Comparison of ENCODE assay signal across 6 cellular contexts in genomic region chr16:68267612-68268405, GRCh38. TPM values are rescaled to one million over a fixed set of nuclear protein-coding genes. Genes with fewer than 3 reads are reported as not detected.
DNase-seq lines count a peak whose midpoint lies in the region; ATAC-seq and TF ChIP-seq lines count a peak whose summit lies in the region.

No MANE protein-coding gene starts in this region.

- peaks cover 0 to 26% (median 2%) of the 10 kb centered on the region in 9 donors for H3K36me3 ChIP-seq in heart left ventricle
- H3K36me3 ChIP-seq in thyroid gland: no peaks in the 10 kb centered on the region

- TF ChIP-seq POLR2A in heart left ventricle (IDR thresholded peaks at IDR 0.05) (no peak), thyroid gland (IDR thresholded peaks at IDR 0.05) (no peak)

- H3K27ac ChIP-seq in heart left ventricle (peak overlapping the region in 11 of 12 donors; percentile 13 to 100 (median 94)), thyroid gland (peak overlapping the region; percentile 40 to 99 (median 47))

- DNase-seq in heart left ventricle (no peak), left cardiac atrium (no peak), astrocyte of the hippocampus (ENCODE audit: low read depth, low spot score) (peak; percentile 40), thyroid gland (peak; percentile 69 to 70), DMS53 (lab: John Stamatoyannopoulos, UW) (no peak)
- DNase-seq in stimulated activated CD4-positive, alpha-beta T cell treated with anti-CD3 and anti-CD28 coated beads, Interleukin-12 subunit alpha, Interleukin-12 subunit beta, amount 100 ng/mL, for 4 hours: no peak

- intact Hi-C loops in heart left ventricle (cut with DNase I) (loop anchor here in 1 of 10 donors (1.0 kb wide), 1 partner anchor 13 kb away; no protein-coding TSS in a partner anchor), left cardiac atrium (cut with DNase I) (loop anchor here in 1 of 2 donors (5.0 kb wide), 1 partner anchor 44 kb away; the partner anchor contains the start of genes PRMT7 and SLC7A6OS), thyroid gland (cut with DNase I) (no loop called here)

- H3K4me1 ChIP-seq in heart left ventricle (peaks cover 0 to 82% (median 47%) of the 10 kb centered on the region in 12 donors), thyroid gland (peaks cover 53 to 79% of the 10 kb centered on the region in 2 donors)

- no peak for TF ChIP-seq CTCF in heart left ventricle (IDR thresholded peaks at IDR 0.05)
- TF ChIP-seq CTCF in thyroid gland (IDR thresholded peaks at IDR 0.05): no peak

- WGBS in heart left ventricle, 4 donors: 54 to 69% (median 61%) methylated on average over 6 of the region's 6 CpGs
- 41 to 54% methylated on average over 6 of the region's 6 CpGs for WGBS in thyroid gland, 2 donors

- H3K9me3 ChIP-seq in heart left ventricle (no peaks in the 10 kb centered on the region), thyroid gland (no peaks in the 10 kb centered on the region)

- ATAC-seq in heart left ventricle (no peak), left cardiac atrium (no peak)

- H3K27me3 ChIP-seq in heart left ventricle (no peaks in the 10 kb centered on the region), thyroid gland (no peaks in the 10 kb centered on the region)

- H3K4me3 ChIP-seq in heart left ventricle (peak overlapping the region in 2 of 12 donors; percentile 6 to 32), thyroid gland (replicated peaks in 1 of 3) (no peak overlapping the region)

RNA-seq across cellular contexts. Expression of gene SLC7A6, which starts 3.5 kb away (rescaled TPM):
- 10 to 100 TPM; 32.7 to 76.0 (median 45.1) TPM for total RNA-seq in heart left ventricle
- 10 to 100 TPM; 45.6 to 50.5 TPM for polyA plus RNA-seq in heart left ventricle
- total RNA-seq in left cardiac atrium: 10 to 100 TPM; 33.0 to 51.6 TPM
- total RNA-seq in thyroid gland: 100 to 1,000 TPM in 1 of 4 donors, 10 to 100 TPM in 3; 73.1 to 116 (median 85.7) TPM

RNA-seq across cellular contexts. Expression of gene PLA2G15, which starts 22.6 kb away (rescaled TPM):
- 10 to 100 TPM; 27.3 to 68.0 (median 45.4) TPM for total RNA-seq in heart left ventricle
- 10 to 100 TPM; 25.8 to 66.6 TPM for polyA plus RNA-seq in heart left ventricle
- 10 to 100 TPM; 20.5 to 27.4 TPM for total RNA-seq in left cardiac atrium
- total RNA-seq in thyroid gland: 10 to 100 TPM; 20.8 to 40.3 (median 38.4) TPM

RNA-seq across cellular contexts. Expression of gene ESRP2, which starts 31.9 kb away (rescaled TPM):
- total RNA-seq in heart left ventricle (1 to 10 TPM in 2 of 9 donors, under 1 TPM in 6, not detected in 1; 0.15 to 1.9 (median 0.63) TPM), left cardiac atrium (under 1 TPM; 0.32 to 0.42 TPM), thyroid gland (10 to 100 TPM; 42.9 to 86.9 (median 50.5) TPM)
- polyA plus RNA-seq in heart left ventricle: under 1 TPM; 0.30 to 0.33 TPM

RNA-seq across cellular contexts. Expression of gene SLC7A6OS, which starts 42.9 kb away (rescaled TPM):
- 10 to 100 TPM in 6 of 9 donors, 1 to 10 TPM in 3; 8.1 to 16.2 (median 11.2) TPM for total RNA-seq in heart left ventricle
- 1 to 10 TPM; 9.6 to 9.9 TPM for polyA plus RNA-seq in heart left ventricle
- total RNA-seq in left cardiac atrium: 10 to 100 TPM; 10.2 to 10.7 TPM
- total RNA-seq in thyroid gland: 10 to 100 TPM; 13.4 to 25.8 (median 18.7) TPM

RNA-seq across cellular contexts. Expression of gene PRMT7, which starts 43.0 kb away (rescaled TPM):
- total RNA-seq in heart left ventricle (10 to 100 TPM; 21.9 to 34.0 (median 30.7) TPM), left cardiac atrium (10 to 100 TPM; 24.3 to 24.9 TPM), thyroid gland (10 to 100 TPM; 41.7 to 57.0 (median 46.9) TPM)
- 10 to 100 TPM; 21.0 to 37.4 TPM for polyA plus RNA-seq in heart left ventricle

Comparison
In these comparisons a context has a peak if more than half of its experiments do, and no peak if none do; other contexts are left out.
1. DNase-seq: peak in astrocyte of the hippocampus (single experiment) and thyroid gland (2 of 2); none in heart left ventricle (0 of 5), left cardiac atrium (single experiment), DMS53 (single experiment) and stimulated activated CD4-positive, alpha-beta T cell treated with anti-CD3 and anti-CD28 coated beads, Interleukin-12 subunit alpha, Interleukin-12 subunit beta, amount 100 ng/mL, for 4 hours (single experiment).
2. RNA of gene ESRP2, which starts 31.9 kb away (total RNA-seq): 42.9 to 86.9 TPM in thyroid gland; 0.15 to 1.9 TPM in heart left ventricle and 0.32 to 0.42 TPM in left cardiac atrium; every median in the first group is over 10 times any median in the second.